ENCODE assay signal across 8 cellular contexts in genomic region chr9:127968717-127969383, GRCh38. TPM values are rescaled to one million over a fixed set of nuclear protein-coding genes. Genes with fewer than 3 reads are reported as not detected.
DNase-seq lines count a peak whose midpoint lies in the region; ATAC-seq and TF ChIP-seq lines count a peak whose summit lies in the region.

No MANE protein-coding gene starts in this region.

- peak overlapping the region; percentile 49 to 72 (median 54) for H3K27ac ChIP-seq in gastrocnemius medialis

- intact Hi-C loops in activated naive CD4-positive, alpha-beta T cell treated with anti-CD3 and anti-CD28 coated beads for 36 hours (cut with micrococcal nuclease): no loop called here
- intact Hi-C loops in Right ventricle myocardium inferior (cut with DNase I) (no loop called here), gastrocnemius medialis (cut with DNase I; ENCODE audit: low total_unique reads) (loop anchor here (5.0 kb wide), 1 partner anchor 128 kb away; no protein-coding TSS in a partner anchor)

- ATAC-seq in activated T-helper 17 cell treated with anti-CD3 and anti-CD28 coated beads, Interleukin-2, amount 50 U/mL, for 72 hours (replicated peaks): no peak
- ATAC-seq in Right ventricle myocardium inferior (peak; percentile 35), gastrocnemius medialis (peak in 1 of 2 donors; percentile 32), HG02623 (IDR thresholded peaks at IDR 0.05; ENCODE audit: unreplicated experiment) (no peak), HG03460 (IDR thresholded peaks at IDR 0.05; ENCODE audit: unreplicated experiment) (no peak)

- H3K4me3 ChIP-seq in gastrocnemius medialis: no peak overlapping the region

- H3K27ac Mint-ChIP-seq in activated naive CD4-positive, alpha-beta T cell treated with anti-CD3 and anti-CD28 coated beads for 36 hours: peak overlapping the region; percentile 99
- H3K27ac Mint-ChIP-seq in activated T-helper 17 cell treated with anti-CD3 and anti-CD28 coated beads, Interleukin-2, amount 50 U/mL, for 72 hours: peak overlapping the region; percentile 90

- H3K36me3 ChIP-seq in gastrocnemius medialis: no peaks in the 10 kb centered on the region

- H3K9me3 Mint-ChIP-seq in activated naive CD4-positive, alpha-beta T cell treated with anti-CD3 and anti-CD28 coated beads for 36 hours: no peaks in the 10 kb centered on the region
- H3K9me3 Mint-ChIP-seq in activated T-helper 17 cell treated with anti-CD3 and anti-CD28 coated beads, Interleukin-2, amount 50 U/mL, for 72 hours: no peaks in the 10 kb centered on the region

- no peaks in the 10 kb centered on the region for H3K27me3 ChIP-seq in gastrocnemius medialis

- TF ChIP-seq CTCF in gastrocnemius medialis (IDR thresholded peaks at IDR 0.05 in 4 of 5, conservative IDR thresholded peaks at IDR 0.05 in 1 of 5): no peak

- no peaks in the 10 kb centered on the region for H3K27me3 Mint-ChIP-seq in activated naive CD4-positive, alpha-beta T cell treated with anti-CD3 and anti-CD28 coated beads for 36 hours (ENCODE audit: low read depth)
- no peaks in the 10 kb centered on the region for H3K27me3 Mint-ChIP-seq in activated T-helper 17 cell treated with anti-CD3 and anti-CD28 coated beads, Interleukin-2, amount 50 U/mL, for 72 hours

- peaks cover 63 to 73% of the 10 kb centered on the region in 2 donors for H3K4me1 ChIP-seq in gastrocnemius medialis

- H3K4me1 Mint-ChIP-seq in activated naive CD4-positive, alpha-beta T cell treated with anti-CD3 and anti-CD28 coated beads for 36 hours (ENCODE audit: low read depth): peaks cover 96% of the 10 kb centered on the region
- peaks cover 65% of the 10 kb centered on the region for H3K4me1 Mint-ChIP-seq in activated T-helper 17 cell treated with anti-CD3 and anti-CD28 coated beads, Interleukin-2, amount 50 U/mL, for 72 hours

- in situ Hi-C loops in gastrocnemius medialis (cut with MboI; ENCODE audit: low sequenced_read_pairs in 4 of 4): loop anchor here in 2 of 4 donors (25.0 kb wide), 1 partner anchor 143 kb away; no protein-coding TSS in a partner anchor

- peak; percentile 68 for DNase-seq in activated naive CD4-positive, alpha-beta T cell treated with anti-CD3 and anti-CD28 coated beads for 36 hours
- DNase-seq in activated naive CD4-positive, alpha-beta T cell treated with Interleukin-2 at 50 U/mL for 16 hours: no peak
- DNase-seq in Right ventricle myocardium inferior (ENCODE audit: missing footprints) (peak; percentile 85), gastrocnemius medialis (peak in 1 of 2 donors; percentile 66), T-helper 9 cell (no peak)

- peaks cover 16% of the 10 kb centered on the region for H3K36me3 Mint-ChIP-seq in activated naive CD4-positive, alpha-beta T cell treated with anti-CD3 and anti-CD28 coated beads for 36 hours (ENCODE audit: low read depth)
- peaks cover 8% of the 10 kb centered on the region for H3K36me3 Mint-ChIP-seq in activated T-helper 17 cell treated with anti-CD3 and anti-CD28 coated beads, Interleukin-2, amount 50 U/mL, for 72 hours (ENCODE audit: low read depth)

- H3K9me3 ChIP-seq in gastrocnemius medialis: no peaks in the 10 kb centered on the region

- H3K4me3 Mint-ChIP-seq in activated naive CD4-positive, alpha-beta T cell treated with anti-CD3 and anti-CD28 coated beads for 36 hours: peak overlapping the region; percentile 72
- H3K4me3 Mint-ChIP-seq in activated T-helper 17 cell treated with anti-CD3 and anti-CD28 coated beads, Interleukin-2, amount 50 U/mL, for 72 hours: peak overlapping the region; percentile 96

- CTCF ChIA-PET in activated naive CD4-positive, alpha-beta T cell treated with anti-CD3 and anti-CD28 coated beads for 36 hours (lab: Charles Lee): interaction anchor here (2.9 to 15.2 kb wide), 2 partner anchors 58 to 65 kb away, joined by 8 to 142 read pairs; no protein-coding TSS in a partner anchor

- TF ChIP-seq POLR2A in gastrocnemius medialis (IDR thresholded peaks at IDR 0.05): no peak

RNA-seq across cellular contexts. Expression of gene EEIG1, which starts 11.9 kb away (rescaled TPM):
- total RNA-seq in activated naive CD4-positive, alpha-beta T cell treated with anti-CD3 and anti-CD28 coated beads for 36 hours: 10 to 100 TPM; 61.0 to 70.8 TPM
- total RNA-seq in activated T-helper 17 cell treated with anti-CD3 and anti-CD28 coated beads, Interleukin-2, amount 50 U/mL, for 72 hours: 10 to 100 TPM; 29.6 to 37.8 TPM
- total RNA-seq in Right ventricle myocardium inferior (25.3 TPM), gastrocnemius medialis (1 to 10 TPM; 1.8 to 4.5 (median 2.8) TPM)

RNA-seq across cellular contexts. Expression of gene DPM2, which starts 31.2 kb away (rescaled TPM):
- 10 to 100 TPM; 41.6 to 43.4 TPM for total RNA-seq in activated naive CD4-positive, alpha-beta T cell treated with anti-CD3 and anti-CD28 coated beads for 36 hours
- 10 to 100 TPM; 29.4 to 54.5 TPM for total RNA-seq in activated T-helper 17 cell treated with anti-CD3 and anti-CD28 coated beads, Interleukin-2, amount 50 U/mL, for 72 hours
- total RNA-seq in Right ventricle myocardium inferior (11.9 TPM), gastrocnemius medialis (10 to 100 TPM in 1 of 4 donors, 1 to 10 TPM in 3; 4.7 to 10.4 (median 5.9) TPM)

RNA-seq across cellular contexts. Expression of gene PIP5KL1, which starts 38.3 kb away (rescaled TPM):
- total RNA-seq in activated naive CD4-positive, alpha-beta T cell treated with anti-CD3 and anti-CD28 coated beads for 36 hours: 1 to 10 TPM; 1.1 to 1.8 TPM
- total RNA-seq in activated T-helper 17 cell treated with anti-CD3 and anti-CD28 coated beads, Interleukin-2, amount 50 U/mL, for 72 hours: 1 to 10 TPM; 2.6 to 3.7 TPM
- total RNA-seq in Right ventricle myocardium inferior (not detected), gastrocnemius medialis (1 to 10 TPM in 1 of 4 donors, not detected in 3; 4.2 TPM)

RNA-seq across cellular contexts. Expression of gene ST6GALNAC4, which starts 52.0 kb away (rescaled TPM):
- 10 to 100 TPM; 22.3 to 24.6 TPM for total RNA-seq in activated naive CD4-positive, alpha-beta T cell treated with anti-CD3 and anti-CD28 coated beads for 36 hours
- 10 to 100 TPM; 19.6 to 19.8 TPM for total RNA-seq in activated T-helper 17 cell treated with anti-CD3 and anti-CD28 coated beads, Interleukin-2, amount 50 U/mL, for 72 hours
- total RNA-seq in Right ventricle myocardium inferior: 21.9 TPM
- total RNA-seq in gastrocnemius medialis: 10 to 100 TPM; 11.2 to 48.4 (median 23.6) TPM

Comparison
In these comparisons a context has a peak if more than half of its experiments do, and no peak if none do; other contexts are left out.
1. DNase-seq: peak in activated naive CD4-positive, alpha-beta T cell treated with anti-CD3 and anti-CD28 coated beads for 36 hours (single experiment) and Right ventricle myocardium inferior (single experiment); none in activated naive CD4-positive, alpha-beta T cell treated with Interleukin-2 at 50 U/mL for 16 hours (single experiment) and T-helper 9 cell (single experiment).